ENCODE assay signal across 8 cellular contexts in the genomic region with DNA sequence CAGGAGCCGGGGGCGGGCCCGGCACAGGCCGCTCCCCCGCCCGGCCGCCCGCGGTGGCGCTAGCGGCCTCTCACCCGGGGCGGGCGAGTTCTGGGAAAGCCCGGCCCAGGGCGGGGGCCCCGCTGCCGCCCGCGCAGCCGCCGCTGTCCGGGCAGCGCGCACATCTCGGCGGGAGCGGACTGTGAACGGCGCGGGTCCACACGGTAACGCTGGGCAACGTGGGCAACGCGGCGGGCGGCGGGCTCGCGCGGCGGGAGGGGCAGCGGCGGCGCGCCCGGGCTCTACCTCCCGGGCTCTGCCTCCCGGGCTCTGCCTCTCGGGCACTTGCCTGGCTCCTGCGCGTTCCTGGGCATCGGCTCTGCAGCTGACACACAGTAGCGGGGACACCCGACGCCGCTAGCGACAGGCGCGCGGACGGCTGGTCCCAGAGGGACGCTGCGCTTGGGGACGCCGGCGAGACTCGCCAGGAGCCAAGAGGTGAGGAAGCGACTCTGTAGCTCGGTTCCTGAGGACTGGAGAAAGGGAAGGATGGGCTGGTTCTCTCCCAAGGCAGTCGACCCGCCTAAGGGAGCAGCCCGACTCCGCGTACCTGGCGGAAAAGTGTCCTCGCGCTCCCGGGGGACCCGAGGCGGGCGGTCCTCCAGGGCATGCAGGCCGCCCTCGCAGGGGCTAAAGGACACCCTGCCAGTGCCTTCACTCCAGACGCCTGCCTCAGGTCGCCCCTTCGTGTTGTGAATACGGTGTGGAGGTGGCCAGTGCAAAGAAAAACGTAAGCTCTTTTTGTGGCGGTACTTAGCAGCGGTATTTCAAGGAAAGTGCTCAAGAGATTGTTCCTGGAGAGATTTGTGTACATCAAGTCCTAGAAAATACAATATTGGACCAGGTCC. TPM values are rescaled to one million over a fixed set of nuclear protein-coding genes. Genes with fewer than 3 reads are reported as not detected.
DNase-seq lines count a peak whose midpoint lies in the region; ATAC-seq and TF ChIP-seq lines count a peak whose summit lies in the region.

A gene (plus strand): TSS at position 150 of the 887 bp plus-strand sequence. CDS start 37,116 bp downstream, outside the sequence.

- H3K36me3 ChIP-seq in HCT116 (ENCODE audit: control insufficient read depth in 1 of 2, insufficient read depth in 2 of 2, low read length in 2 of 2) = no peaks in the 10 kb centered on the region
- H3K36me3 ChIP-seq in PC-9 (ENCODE audit: low read depth) = no peaks in the 10 kb centered on the region

- H3K27ac ChIP-seq in HCT116 (ENCODE audit: low read depth, low read length) = no peak within 1 kb of the TSS; the same call in 1 of the 2 replicates
- H3K27ac ChIP-seq in PC-9 = no peak within 1 kb of the TSS; the same call in 1 of the 2 replicates
- no peak within 1 kb of the TSS for H3K27ac ChIP-seq in substantia nigra (ENCODE audit: low read depth, low read length, poor library complexity, severe bottlenecking)

- H4K20me1 ChIP-seq in HCT116 (ENCODE audit: insufficient read depth) (no peaks in the 10 kb centered on the region), PC-9 (ENCODE audit: insufficient read depth) (no peaks in the 10 kb centered on the region)

- H3K9me2 ChIP-seq in HCT116 (ENCODE audit: insufficient read depth) (no peaks in the 10 kb centered on the region), PC-9 (ENCODE audit: insufficient read depth) (no peaks in the 10 kb centered on the region)

- peak within 1 kb of the TSS; percentile 89 for H3K4me2 ChIP-seq in HCT116 (ENCODE audit: low read length)
- H3K4me2 ChIP-seq in PC-9 = peak within 1 kb of the TSS; percentile 78

- peaks cover 24 to 36% of the 10 kb centered on the region in 2 experiments for H3K4me1 ChIP-seq in HCT116 (ENCODE audit: control insufficient read depth in 1 of 2, insufficient read depth in 2 of 2, low read length in 2 of 2)
- H3K4me1 ChIP-seq in PC-9 (replicated peaks; ENCODE audit: insufficient read depth) = peaks cover 56% of the 10 kb centered on the region

- peak within 1 kb of the TSS; percentile 91 for H2AFZ ChIP-seq in HCT116 (ENCODE audit: low read depth, low read length, poor library complexity, severe bottlenecking)
- H2AFZ ChIP-seq in PC-9 = peak within 1 kb of the TSS; percentile 91

- TF ChIP-seq POLR2A in HCT116 (IDR thresholded peaks at IDR 0.05; ENCODE audit: borderline replicate concordance, extremely low read depth, insufficient read depth, insufficient read length) = no peak
- TF ChIP-seq POLR2A in lower leg skin (IDR thresholded peaks at IDR 0.05) = no peak

- peaks cover 29% of the 10 kb centered on the region for H3F3A ChIP-seq in PC-9 (ENCODE audit: insufficient read depth, low read depth)

- ATAC-seq in HCT116 (peak; percentile 86), HG02588 (IDR thresholded peaks at IDR 0.05; ENCODE audit: unreplicated experiment) (no peak)

- POLR2A ChIA-PET in HCT116 (lab: Charles Lee) = no interaction called here
- POLR2A ChIA-PET in PC-9 (lab: Charles Lee; ENCODE audit: unreplicated experiment) = interaction anchor here (0.6 to 0.7 kb wide), 2 partner anchors 104 to 313 kb away, joined by 4 to 5 read pairs; no protein-coding TSS in a partner anchor

- DNase-seq in ELF-1 (ENCODE audit: low read depth, low spot score) = peak; percentile 62
- no peak for DNase-seq in HCT116 (ENCODE audit: low read depth, low spot score)
- peak; percentile 42 to 65 for DNase-seq in PC-9
- DNase-seq in ecto neural progenitor cell (ENCODE audit: low spot score) = peak; percentile 77
- peak in 1 of 2 donors; percentile 85 for DNase-seq in lower leg skin (ENCODE audit: low spot score in 2 of 2)
- DNase-seq in substantia nigra (lab: John Stamatoyannopoulos, UW) = peak in 31 of 49 donors; percentile 4 to 69 (median 37)
- no peak for DNase-seq in NCI-H187 (lab: John Stamatoyannopoulos, UW)

- H3K9me3 ChIP-seq in HCT116 (ENCODE audit: control insufficient read depth in 1 of 2, insufficient read depth in 1 of 2, low read depth in 1 of 2, low read length in 2 of 2) (no peaks in the 10 kb centered on the region), PC-9 (ENCODE audit: insufficient read depth, low read depth) (no peaks in the 10 kb centered on the region)

- BruUV-seq in HCT116 (replicated peaks; lab: Mats Ljungman, UMichigan) = no TSS peak
- BruUV-seq in PC-9 (replicated peaks; lab: Mats Ljungman, UMichigan) = no TSS peak

- no peak for TF ChIP-seq RAD21 in HCT116 (IDR thresholded peaks at IDR 0.05; ENCODE audit: low read depth)

- intact Hi-C loops in HCT116 (cut with micrococcal nuclease) = loop anchor here (5.0 kb wide), 1 partner anchor 48 kb away; no protein-coding TSS in a partner anchor
- intact Hi-C loops in PC-9 (cut with micrococcal nuclease; ENCODE audit: unreplicated experiment) = loop anchor here (2.0 to 10.0 kb wide), 2 partner anchors 49 to 79 kb away; no protein-coding TSS in a partner anchor
- intact Hi-C loops in lower leg skin (cut with DNase I; ENCODE audit: low total_unique reads) = no loop called here

- no peaks in the 10 kb centered on the region for H3K79me2 ChIP-seq in HCT116 (ENCODE audit: insufficient read depth, low read length)
- H3K79me2 ChIP-seq in PC-9 (ENCODE audit: low read depth) = peaks cover 45% of the 10 kb centered on the region

- peak within 1 kb of the TSS; percentile 45 for H3K9ac ChIP-seq in HCT116 (ENCODE audit: low read length)

- H3K27me3 ChIP-seq in HCT116 (ENCODE audit: insufficient read depth, low read length) (no peaks in the 10 kb centered on the region), PC-9 (ENCODE audit: insufficient read depth, low read depth) (no peaks in the 10 kb centered on the region)

- WGBS in lower leg skin, 2 donors = 2% methylated on average over 45 to 52 of the region's 92 CpGs

- H3K4me3 ChIP-seq in HCT116 (replicated peaks in 1 of 2; ENCODE audit: low read depth in 1 of 2, low read length in 2 of 2) = peak within 1 kb of the TSS; percentile 48 to 62
- peak within 1 kb of the TSS; percentile 79 for H3K4me3 ChIP-seq in PC-9
- peak within 1 kb of the TSS; percentile 44 for H3K4me3 ChIP-seq in lower leg skin (ENCODE audit: low read depth, poor library complexity, severe bottlenecking)

- TF ChIP-seq CTCF in HCT116 (IDR thresholded peaks at IDR 0.05 in 2 of 3, conservative IDR thresholded peaks at IDR 0.05 in 1 of 3; ENCODE audit: borderline replicate concordance in 1 of 3, insufficient read depth in 1 of 3, low read depth in 2 of 3, low read length in 2 of 3) (no peak), PC-9 (conservative IDR thresholded peaks at IDR 0.05) (no peak), lower leg skin (IDR thresholded peaks at IDR 0.05) (no peak)

- CTCF ChIA-PET in HCT116 (lab: Charles Lee) = no interaction called here
- CTCF ChIA-PET in PC-9 (lab: Charles Lee) = no interaction called here

- RAD21 ChIA-PET in HCT116 (lab: Charles Lee; ENCODE audit: low non-redundant PET in 1 of 2, low total read pairs in 2 of 2, uncharacterized antibody in 2 of 2, unreplicated experiment in 2 of 2) = no interaction called here

TF ChIP-seq in HCT116, 20 proteins besides CTCF, POLR2A, EP300 and RAD21:
- TF ChIP-seq POLR2AphosphoS5 (IDR thresholded peaks at IDR 0.05; ENCODE audit: low read depth, low read length) (peak; percentile 32; the same call in 1 of the 2 replicates), ZFX (IDR thresholded peaks at IDR 0.05) (peak; percentile 58), SIN3A (IDR thresholded peaks at IDR 0.05; ENCODE audit: low read depth) (no peak)

RNA-seq across cellular contexts. Expression of the gene that starts here (rescaled TPM):
- total RNA-seq in HCT116 (2021; ENCODE audit: unreplicated experiment) (2.5 TPM), PC-9 (2021) (14.8 and 15.2 TPM in 2 replicates), lower leg skin (1 to 10 TPM in 2 of 4 donors, under 1 TPM in 2; 0.25 to 2.7 (median 1.1) TPM)
- 1.1 and 1.4 TPM in 2 replicates for polyA plus RNA-seq in HCT116 (2012)

Comparison
In these comparisons a context has a peak if more than half of its experiments do, and no peak if none do; other contexts are left out.
1. DNase-seq: peak in ELF-1 (single experiment), PC-9 (2 of 2), ecto neural progenitor cell (single experiment) and substantia nigra (31 of 49); none in HCT116 (single experiment) and NCI-H187 (0 of 2).
2. Peak in every context shown above with its lines, with median percentiles within 50 percentile points of each other: H3K4me3 ChIP-seq.